ENCODE assay signal across 8 cellular contexts in the genomic region with DNA sequence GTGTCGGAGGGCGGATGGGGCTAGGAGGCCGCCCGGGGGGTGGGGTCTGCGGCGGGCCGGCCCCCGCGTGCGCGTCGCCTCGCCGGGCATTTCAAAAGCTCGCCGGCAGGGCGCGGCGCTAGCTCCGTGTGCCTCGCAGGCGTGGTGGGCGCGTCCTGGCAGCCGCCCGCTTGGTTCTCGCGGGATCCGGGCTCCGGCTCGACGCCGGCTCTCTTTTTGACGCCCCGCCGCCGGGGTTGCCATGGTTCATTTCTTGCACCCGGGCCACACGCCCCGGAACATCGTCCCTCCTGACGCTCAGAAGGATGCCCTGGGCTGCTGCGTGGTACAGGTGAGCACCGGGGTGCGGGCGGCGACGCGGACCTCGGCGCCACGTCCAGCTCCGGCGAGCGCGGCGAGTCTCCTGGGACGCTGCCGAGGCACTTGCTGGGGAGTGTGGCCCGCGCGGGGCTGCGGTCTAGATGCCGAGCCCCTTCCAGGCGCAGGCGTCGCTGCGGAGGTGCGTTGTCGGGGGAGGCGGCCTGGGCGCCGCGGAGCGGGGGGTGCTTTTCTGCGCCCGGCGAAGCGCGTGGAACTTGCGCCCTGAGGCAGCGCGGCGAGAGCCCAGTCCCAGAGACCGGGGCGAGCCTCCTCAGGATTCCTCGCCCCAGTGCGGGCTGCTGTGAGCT. TPM values are rescaled to one million over a fixed set of nuclear protein-coding genes. Genes with fewer than 3 reads are reported as not detected.
DNase-seq lines count a peak whose midpoint lies in the region; ATAC-seq and TF ChIP-seq lines count a peak whose summit lies in the region.

A gene (plus strand): TSS at position 118 of the 668 bp plus-strand sequence. CDS start 124 bp downstream, at position 242.

- CTCF ChIA-PET in CD4-positive, alpha-beta T cell (lab: Charles Lee) = no interaction called here
- CTCF ChIA-PET in Panc1 (lab: Charles Lee) = interaction anchor here (0.5 to 0.9 kb wide), 2 partner anchors 47 to 350 kb away, joined by 3 to 17 read pairs; no protein-coding TSS in a partner anchor

- in situ Hi-C loops in Panc1 (cut with HindIII; ENCODE audit: low pct_unique_long_range_greater_than_20kb, low sequenced_read_pairs) = no loop called here

- no peaks in the 10 kb centered on the region for H3K4me1 ChIP-seq in Panc1 (ENCODE audit: control insufficient read depth, insufficient read depth, low read length)

- peaks cover 7% of the 10 kb centered on the region for H3K4me1 Mint-ChIP-seq in CD4-positive, alpha-beta T cell (ENCODE audit: low read depth)

- H3K4me3 ChIP-seq in Panc1 (ENCODE audit: low read depth in 2 of 2, low read length in 2 of 2) (peak within 1 kb of the TSS; percentile 31 to 45), retinal pigment epithelial cell (ENCODE audit: low read length) (peak within 1 kb of the TSS; percentile 54)

- H3K27me3 ChIP-seq in CD4-positive, alpha-beta T cell (ENCODE audit: control insufficient read depth, insufficient read depth, low read length) = peaks cover 31% of the 10 kb centered on the region
- H3K27me3 ChIP-seq in Panc1 (ENCODE audit: control insufficient read depth, insufficient read depth, low read length) = no peaks in the 10 kb centered on the region

- peak; percentile 51 for TF ChIP-seq CTCF in CD4-positive, alpha-beta T cell (IDR thresholded peaks at IDR 0.05)
- TF ChIP-seq CTCF in Panc1 (IDR thresholded peaks at IDR 0.05) (no peak), retinal pigment epithelial cell (conservative IDR thresholded peaks at IDR 0.05; ENCODE audit: low read depth, low read length) (peak; percentile 15)

- POLR2A ChIA-PET in CD4-positive, alpha-beta T cell (lab: Charles Lee) = interaction anchor here (0.9 to 1.3 kb wide), 2 partner anchors 79 to 140 kb away, joined by 3 read pairs; a partner anchor contains a TSS
- POLR2A ChIA-PET in Panc1 (lab: Charles Lee) = no interaction called here

- no peaks in the 10 kb centered on the region for H3K9me3 ChIP-seq in CD4-positive, alpha-beta T cell (ENCODE audit: control insufficient read depth, low read length)
- H3K9me3 ChIP-seq in Panc1 (ENCODE audit: control insufficient read depth, insufficient read depth, low read depth, low read length) = no peaks in the 10 kb centered on the region

- peak; percentile 33 to 73 (median 52) for DNase-seq in CD4-positive, alpha-beta T cell
- peak; percentile 65 for DNase-seq in HS-5 (ENCODE audit: low read depth)
- no peak for DNase-seq in Panc1 (ENCODE audit: low read depth, low spot score)
- DNase-seq in activated gamma-delta T cell treated with anti-CD3 and anti-CD28 coated beads, Interleukin-2, amount 50 U/mL, for 16 hours (ENCODE audit: low read depth) = peak; percentile 45
- peak; percentile 71 for DNase-seq in Right ventricle myocardium superior
- DNase-seq in retinal pigment epithelial cell (ENCODE audit: low read depth) = peak; percentile 28
- DNase-seq in medulla oblongata (ENCODE audit: extremely low spot score) = no peak

- H3K4me3 Mint-ChIP-seq in CD4-positive, alpha-beta T cell = peak within 1 kb of the TSS; percentile 83

- no peak within 1 kb of the TSS for H3K27ac ChIP-seq in CD4-positive, alpha-beta T cell (ENCODE audit: low read depth, low read length)
- H3K27ac ChIP-seq in Panc1 (ENCODE audit: low read length) = no peak within 1 kb of the TSS

- H3K27me3 Mint-ChIP-seq in CD4-positive, alpha-beta T cell = peaks cover 47% of the 10 kb centered on the region

- intact Hi-C loops in CD4-positive, alpha-beta T cell (cut with DNase I, micrococcal nuclease) = loop anchor here in 1 of 2 experiments (10.0 kb wide), 1 partner anchor 82 kb away; a partner anchor contains a TSS
- intact Hi-C loops in Panc1 (cut with micrococcal nuclease; ENCODE audit: unreplicated experiment) (no loop called here), Right ventricle myocardium superior (cut with DNase I) (no loop called here)

- no TSS peak for BruUV-seq in Panc1 (replicated peaks; lab: Mats Ljungman, UMichigan)

- H3K9me3 Mint-ChIP-seq in CD4-positive, alpha-beta T cell = no peaks in the 10 kb centered on the region

- ATAC-seq in CD4-positive, alpha-beta T cell (ENCODE audit: poor library complexity) = peak; percentile 93
- ATAC-seq in GM19452 (IDR thresholded peaks at IDR 0.05; ENCODE audit: unreplicated experiment) (peak; percentile 85), Panc1 (peak; percentile 96), Right ventricle myocardium superior (ENCODE audit: poor library complexity) (peak; percentile 97)

- H3K27ac Mint-ChIP-seq in CD4-positive, alpha-beta T cell = no peak within 1 kb of the TSS

- no peaks in the 10 kb centered on the region for H3K36me3 Mint-ChIP-seq in CD4-positive, alpha-beta T cell (ENCODE audit: low read depth)

- no peaks in the 10 kb centered on the region for H3K36me3 ChIP-seq in Panc1 (ENCODE audit: control insufficient read depth, insufficient read depth, low read length)

RNA-seq across cellular contexts. Expression of the gene that starts here (rescaled TPM):
- under 1 TPM; 0.11 to 0.16 TPM for total RNA-seq in CD4-positive, alpha-beta T cell
- total RNA-seq in Panc1 (2021; ENCODE audit: unreplicated experiment) (0.36 TPM), Right ventricle myocardium superior (not detected)
- 0.13 TPM for polyA plus RNA-seq in Panc1 (2012; ENCODE audit: insufficient read length)

Comparison
In these comparisons a context has a peak if more than half of its experiments do, and no peak if none do; other contexts are left out.
1. Peak in DNase-seq and ATAC-seq in CD4-positive, alpha-beta T cell; RNA of the gene not detected or under 1 TPM.
2. Peak in ATAC-seq and H3K4me3 ChIP-seq in Panc1; RNA of the gene not detected or under 1 TPM.
3. Peak in DNase-seq and ATAC-seq in Right ventricle myocardium superior; RNA of the gene not detected or under 1 TPM.
4. DNase-seq: peak in HS-5 (single experiment), activated gamma-delta T cell treated with anti-CD3 and anti-CD28 coated beads, Interleukin-2, amount 50 U/mL, for 16 hours (single experiment) and retinal pigment epithelial cell (single experiment); none in Panc1 (single experiment) and medulla oblongata (single experiment).
5. Peak in every context shown above with its lines, with median percentiles within 50 percentile points of each other: ATAC-seq.